24 cellular contexts compared by ENCODE assay signal in genomic region chr9:12851331-12851730, GRCh38.
"Had no signal": no experiment of that assay in that cellular context is flagged by ENCODE, and none has a peak within 500 bp of the region (broad histone marks: within the 10 kb centered on the region; RNA-seq: fewer than 3 reads in every experiment).

No MANE protein-coding gene starts in this region.

- H3K27ac Mint-ChIP-seq: effector memory CD8-positive, alpha-beta T cell; natural killer cell treated with Interleukin-12 subunit alpha and Interleukin-12 subunit beta and Interleukin-15 and Interleukin-18, amount 100 ng/mL, for 72 hours; stimulated activated effector memory CD8-positive, alpha-beta T cell treated with anti-CD3 and anti-CD28 coated beads, Interleukin-12 subunit alpha, Interleukin-12 subunit beta, amount 100 ng/mL, for 72 hours had no signal

- H3K27ac ChIP-seq: esophagus squamous epithelium, lower lobe of right lung, prostate gland, right atrium auricular region, stomach, thyroid gland had no signal

- H3K9me3 ChIP-seq: esophagus squamous epithelium, lower lobe of right lung, mucosa of descending colon, prostate gland, right atrium auricular region, stomach, thyroid gland had no signal

- H3K4me1 ChIP-seq: lower lobe of right lung, prostate gland, right atrium auricular region, thyroid gland had no signal

- DNase-seq: cortex of kidney; effector memory CD8-positive, alpha-beta T cell; erythroblast; esophagus squamous epithelium; head of caudate nucleus; left ventricle myocardium superior; lower lobe of right lung; mucosa of descending colon; naive B cell; nucleus accumbens; stimulated activated CD4-positive, alpha-beta T cell treated with anti-CD3 and anti-CD28 coated beads, Interleukin-2, amount 100 ng/mL, for 24 hours; stimulated activated CD4-positive, alpha-beta T cell treated with anti-CD3 and anti-CD28 coated beads, Interleukin-4, amount 100 ng/mL, for 24 hours; stimulated activated naive CD4-positive, alpha-beta T cell treated with Interleukin-2 at 50 U/mL for 16 hours; stomach; thyroid gland; trophoblast cell had no signal

- FAIRE-seq: endometrium, frontal cortex, keratinocyte had no signal

- ATAC-seq: effector memory CD8-positive, alpha-beta T cell; left ventricle myocardium superior; lower lobe of right lung; mucosa of descending colon; natural killer cell treated with Interleukin-12 subunit alpha and Interleukin-12 subunit beta and Interleukin-15 and Interleukin-18, amount 100 ng/mL, for 72 hours; sciatic nerve; stimulated activated effector memory CD8-positive, alpha-beta T cell treated with anti-CD3 and anti-CD28 coated beads, Interleukin-12 subunit alpha, Interleukin-12 subunit beta, amount 100 ng/mL, for 72 hours had no signal

- H3K4me3 ChIP-seq: esophagus squamous epithelium, lower lobe of right lung, mucosa of descending colon, prostate gland, right atrium auricular region, stomach, thyroid gland had no signal

- H3K36me3 ChIP-seq: esophagus squamous epithelium, lower lobe of right lung, prostate gland, right atrium auricular region, stomach, thyroid gland had no signal

- H3K36me3 Mint-ChIP-seq: naive B cell; stimulated activated effector memory CD8-positive, alpha-beta T cell treated with anti-CD3 and anti-CD28 coated beads, Interleukin-12 subunit alpha, Interleukin-12 subunit beta, amount 100 ng/mL, for 72 hours had no signal

- H3K4me1 Mint-ChIP-seq: naive B cell; stimulated activated effector memory CD8-positive, alpha-beta T cell treated with anti-CD3 and anti-CD28 coated beads, Interleukin-12 subunit alpha, Interleukin-12 subunit beta, amount 100 ng/mL, for 72 hours had no signal

- H3K4me3 Mint-ChIP-seq: effector memory CD8-positive, alpha-beta T cell; naive B cell; natural killer cell treated with Interleukin-12 subunit alpha and Interleukin-12 subunit beta and Interleukin-15 and Interleukin-18, amount 100 ng/mL, for 72 hours; stimulated activated effector memory CD8-positive, alpha-beta T cell treated with anti-CD3 and anti-CD28 coated beads, Interleukin-12 subunit alpha, Interleukin-12 subunit beta, amount 100 ng/mL, for 72 hours had no signal

- H3K27me3 Mint-ChIP-seq: effector memory CD8-positive, alpha-beta T cell; naive B cell; natural killer cell treated with Interleukin-12 subunit alpha and Interleukin-12 subunit beta and Interleukin-15 and Interleukin-18, amount 100 ng/mL, for 72 hours had no signal

- H3K27me3 ChIP-seq: esophagus squamous epithelium, right atrium auricular region, stomach, thyroid gland had no signal
